8 cellular contexts compared by ENCODE assay signal in the genomic region with DNA sequence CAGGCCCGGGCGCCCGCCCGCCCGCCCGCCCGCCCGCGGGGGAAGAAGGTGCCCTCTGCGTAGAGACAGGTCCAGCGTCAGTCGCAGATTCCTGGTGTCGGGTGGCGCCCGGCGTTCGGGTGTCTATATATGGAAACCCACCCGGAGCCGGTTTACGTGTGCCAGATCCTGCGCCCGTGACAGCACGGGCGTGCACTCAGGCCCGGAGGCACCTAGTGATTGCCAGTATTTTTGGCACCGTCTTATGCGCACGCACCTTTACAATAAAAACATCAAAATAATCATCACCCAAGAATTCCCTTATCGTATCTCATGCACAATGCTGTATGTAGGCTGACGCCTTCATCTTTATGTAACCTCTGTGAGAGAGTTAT. TPM values are rescaled to one million over a fixed set of nuclear protein-coding genes. Genes with fewer than 3 reads are reported as not detected.
A peak's percentile ranks its signal among the peaks of the same experiment; 100 is the strongest.
DNase-seq lines count a peak whose midpoint lies in the region; ATAC-seq and TF ChIP-seq lines count a peak whose summit lies in the region.

No MANE protein-coding gene starts in this region.

- DNase-seq in activated T-cell treated with anti-CD3 and anti-CD28 coated beads for 48 hours (ENCODE audit: low read depth) (peak; percentile 10), activated T-cell treated with anti-CD3 and anti-CD28 coated beads for 4 hours (no peak), colonic mucosa (peak; percentile 49), foreskin melanocyte (no peak)
- DNase-seq in stimulated activated naive CD8-positive, alpha-beta T cell treated with anti-CD3 and anti-CD28 coated beads, Interleukin-15, amount 100 ng/mL, for 72 hours, result peak; percentile 26 to 34

- H3K4me3 Mint-ChIP-seq in stimulated activated naive CD8-positive, alpha-beta T cell treated with anti-CD3 and anti-CD28 coated beads, Interleukin-15, amount 100 ng/mL, for 72 hours, result peak overlapping the region; percentile 67 to 92

- H3K9ac ChIP-seq in colonic mucosa (ENCODE audit: low read depth in 2 of 2, low read length in 2 of 2) (peak overlapping the region; percentile 62 to 90), liver (ENCODE audit: low read depth in 1 of 2, low read length in 2 of 2) (peak overlapping the region; percentile 39 to 72)

- peaks cover 17% of the 10 kb centered on the region for H3K27me3 Mint-ChIP-seq in stimulated activated naive CD8-positive, alpha-beta T cell treated with anti-CD3 and anti-CD28 coated beads, Interleukin-15, amount 100 ng/mL, for 72 hours

- H3K4me1 Mint-ChIP-seq in stimulated activated naive CD8-positive, alpha-beta T cell treated with anti-CD3 and anti-CD28 coated beads, Interleukin-15, amount 100 ng/mL, for 72 hours, result peaks cover 14% of the 10 kb centered on the region

- ATAC-seq in HG03066 (IDR thresholded peaks at IDR 0.05; ENCODE audit: low read depth, unreplicated experiment), result peak; percentile 24
- peak; percentile 31 for ATAC-seq in SK-N-SH treated with all-trans-retinoic acid at 6 μM for 48 hours
- peak; percentile 31 for ATAC-seq in stimulated activated naive CD8-positive, alpha-beta T cell treated with anti-CD3 and anti-CD28 coated beads, Interleukin-15, amount 100 ng/mL, for 72 hours

- TF ChIP-seq CTCF in colonic mucosa (IDR thresholded peaks at IDR 0.05) (no peak), liver (IDR thresholded peaks at IDR 0.05; ENCODE audit: low read depth, low read length, missing input control) (no peak)

- H3K4me3 ChIP-seq in colonic mucosa (peak overlapping the region; percentile 68), liver (ENCODE audit: low read depth in 1 of 3, low read length in 3 of 3) (peak overlapping the region; percentile 69 to 89 (median 76))

- H3K4me1 ChIP-seq in colonic mucosa, result no peaks in the 10 kb centered on the region
- H3K4me1 ChIP-seq in liver (ENCODE audit: control insufficient read depth in 4 of 4, insufficient read depth in 4 of 4, low read length in 3 of 4), result peaks cover 0 to 16% (median 11%) of the 10 kb centered on the region in 4 donors

- no peaks in the 10 kb centered on the region for H3K9me3 ChIP-seq in colonic mucosa
- no peaks in the 10 kb centered on the region for H3K9me3 ChIP-seq in liver (ENCODE audit: control insufficient read depth in 4 of 4, low read length in 3 of 4)

- intact Hi-C loops in colonic mucosa (cut with DNase I), result no loop called here

- H3K27ac Mint-ChIP-seq in stimulated activated naive CD8-positive, alpha-beta T cell treated with anti-CD3 and anti-CD28 coated beads, Interleukin-15, amount 100 ng/mL, for 72 hours, result peak overlapping the region in 1 of 2 donors; percentile 4

- no peak for TF ChIP-seq RAD21 in liver (IDR thresholded peaks at IDR 0.05)

- H3K36me3 ChIP-seq in colonic mucosa (no peaks in the 10 kb centered on the region), liver (ENCODE audit: control insufficient read depth in 4 of 4, insufficient read depth in 3 of 4, low read depth in 1 of 4, low read length in 3 of 4) (peaks cover 0 to 4% (median 2%) of the 10 kb centered on the region in 4 donors)

- no peaks in the 10 kb centered on the region for H3K9me3 Mint-ChIP-seq in stimulated activated naive CD8-positive, alpha-beta T cell treated with anti-CD3 and anti-CD28 coated beads, Interleukin-15, amount 100 ng/mL, for 72 hours

- WGBS in liver, result 2% methylated on average over 30 of the region's 30 CpGs

- H3K27me3 ChIP-seq in colonic mucosa (no peaks in the 10 kb centered on the region), liver (ENCODE audit: control insufficient read depth in 4 of 4, insufficient read depth in 4 of 4, low read length in 3 of 4) (no peaks in the 10 kb centered on the region)

- H3K27ac ChIP-seq in colonic mucosa (no peak overlapping the region), liver (ENCODE audit: low read depth in 1 of 2, low read length in 2 of 2) (peak overlapping the region in 1 of 2 donors; percentile 21)

TF ChIP-seq in SK-N-SH treated with all-trans-retinoic acid at 6 μM for 48 hours, 23 proteins besides CTCF, POLR2A, EP300 and RAD21:
- TF ChIP-seq ZNF565 (CRISPR knock-in tag; conservative IDR thresholded peaks at IDR 0.05; ENCODE audit: low read depth), result no peak
- no peak for TF ChIP-seq ARNTL (CRISPR knock-in tag; IDR thresholded peaks at IDR 0.05; ENCODE audit: borderline replicate concordance, low read depth)
- TF ChIP-seq, protein P1, sequence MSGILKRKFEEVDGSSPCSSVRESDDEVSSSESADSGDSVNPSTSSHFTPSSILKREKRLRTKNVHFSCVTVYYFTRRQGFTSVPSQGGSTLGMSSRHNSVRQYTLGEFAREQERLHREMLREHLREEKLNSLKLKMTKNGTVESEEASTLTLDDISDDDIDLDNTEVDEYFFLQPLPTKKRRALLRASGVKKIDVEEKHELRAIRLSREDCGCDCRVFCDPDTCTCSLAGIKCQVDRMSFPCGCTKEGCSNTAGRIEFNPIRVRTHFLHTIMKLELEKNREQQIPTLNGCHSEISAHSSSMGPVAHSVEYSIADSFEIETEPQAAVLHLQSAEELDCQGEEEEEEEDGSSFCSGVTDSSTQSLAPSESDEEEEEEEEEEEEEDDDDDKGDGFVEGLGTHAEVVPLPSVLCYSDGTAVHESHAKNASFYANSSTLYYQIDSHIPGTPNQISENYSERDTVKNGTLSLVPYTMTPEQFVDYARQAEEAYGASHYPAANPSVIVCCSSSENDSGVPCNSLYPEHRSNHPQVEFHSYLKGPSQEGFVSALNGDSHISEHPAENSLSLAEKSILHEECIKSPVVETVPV (CRISPR knock-in tag; IDR thresholded peaks at IDR 0.05), result no peak
- TF ChIP-seq ESRRG (CRISPR knock-in tag; IDR thresholded peaks at IDR 0.05), result no peak
TF ChIP-seq in SK-N-SH treated with all-trans-retinoic acid at 6 μM for 48 hours: peak in this region for 0.

TF ChIP-seq in liver, 16 proteins besides CTCF, POLR2A, EP300 and RAD21:
- TF ChIP-seq YY1 (IDR thresholded peaks at IDR 0.05), result no peak
- TF ChIP-seq, protein P2, sequence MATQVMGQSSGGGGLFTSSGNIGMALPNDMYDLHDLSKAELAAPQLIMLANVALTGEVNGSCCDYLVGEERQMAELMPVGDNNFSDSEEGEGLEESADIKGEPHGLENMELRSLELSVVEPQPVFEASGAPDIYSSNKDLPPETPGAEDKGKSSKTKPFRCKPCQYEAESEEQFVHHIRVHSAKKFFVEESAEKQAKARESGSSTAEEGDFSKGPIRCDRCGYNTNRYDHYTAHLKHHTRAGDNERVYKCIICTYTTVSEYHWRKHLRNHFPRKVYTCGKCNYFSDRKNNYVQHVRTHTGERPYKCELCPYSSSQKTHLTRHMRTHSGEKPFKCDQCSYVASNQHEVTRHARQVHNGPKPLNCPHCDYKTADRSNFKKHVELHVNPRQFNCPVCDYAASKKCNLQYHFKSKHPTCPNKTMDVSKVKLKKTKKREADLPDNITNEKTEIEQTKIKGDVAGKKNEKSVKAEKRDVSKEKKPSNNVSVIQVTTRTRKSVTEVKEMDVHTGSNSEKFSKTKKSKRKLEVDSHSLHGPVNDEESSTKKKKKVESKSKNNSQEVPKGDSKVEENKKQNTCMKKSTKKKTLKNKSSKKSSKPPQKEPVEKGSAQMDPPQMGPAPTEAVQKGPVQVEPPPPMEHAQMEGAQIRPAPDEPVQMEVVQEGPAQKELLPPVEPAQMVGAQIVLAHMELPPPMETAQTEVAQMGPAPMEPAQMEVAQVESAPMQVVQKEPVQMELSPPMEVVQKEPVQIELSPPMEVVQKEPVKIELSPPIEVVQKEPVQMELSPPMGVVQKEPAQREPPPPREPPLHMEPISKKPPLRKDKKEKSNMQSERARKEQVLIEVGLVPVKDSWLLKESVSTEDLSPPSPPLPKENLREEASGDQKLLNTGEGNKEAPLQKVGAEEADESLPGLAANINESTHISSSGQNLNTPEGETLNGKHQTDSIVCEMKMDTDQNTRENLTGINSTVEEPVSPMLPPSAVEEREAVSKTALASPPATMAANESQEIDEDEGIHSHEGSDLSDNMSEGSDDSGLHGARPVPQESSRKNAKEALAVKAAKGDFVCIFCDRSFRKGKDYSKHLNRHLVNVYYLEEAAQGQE (IDR thresholded peaks at IDR 0.05), result no peak
- TF ChIP-seq EGR1 (IDR thresholded peaks at IDR 0.05; ENCODE audit: low read depth in 2 of 2), result no peak
- TF ChIP-seq GABPA (IDR thresholded peaks at IDR 0.05 in 1 of 2, conservative IDR thresholded peaks at IDR 0.05 in 1 of 2), result no peak
- TF ChIP-seq JUND (IDR thresholded peaks at IDR 0.05), result no peak
- TF ChIP-seq, protein P3, sequence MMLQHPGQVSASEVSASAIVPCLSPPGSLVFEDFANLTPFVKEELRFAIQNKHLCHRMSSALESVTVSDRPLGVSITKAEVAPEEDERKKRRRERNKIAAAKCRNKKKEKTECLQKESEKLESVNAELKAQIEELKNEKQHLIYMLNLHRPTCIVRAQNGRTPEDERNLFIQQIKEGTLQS (IDR thresholded peaks at IDR 0.05), result no peak

RNA-seq across cellular contexts. Expression of a gene that starts 0.5 kb away (rescaled TPM):
- 10 to 100 TPM; 35.0 to 44.6 TPM for total RNA-seq in colonic mucosa
- total RNA-seq in liver, result 10 to 100 TPM in 1 of 2 donors, 1 to 10 TPM in 1; 4.4 to 30.0 TPM
- polyA plus RNA-seq in liver, result 10 to 100 TPM; 23.6 to 64.2 TPM

Comparison
In these comparisons a context has a peak if more than half of its experiments do, and no peak if none do; other contexts are left out.
1. DNase-seq: peak in activated T-cell treated with anti-CD3 and anti-CD28 coated beads for 48 hours (single experiment), colonic mucosa (single experiment) and stimulated activated naive CD8-positive, alpha-beta T cell treated with anti-CD3 and anti-CD28 coated beads, Interleukin-15, amount 100 ng/mL, for 72 hours (2 of 2); none in activated T-cell treated with anti-CD3 and anti-CD28 coated beads for 4 hours (single experiment) and foreskin melanocyte (single experiment).
2. Peak in every context shown above with its lines, with median percentiles within 50 percentile points of each other: ATAC-seq.